17 cellular contexts compared by ENCODE assay signal in the genomic region with DNA sequence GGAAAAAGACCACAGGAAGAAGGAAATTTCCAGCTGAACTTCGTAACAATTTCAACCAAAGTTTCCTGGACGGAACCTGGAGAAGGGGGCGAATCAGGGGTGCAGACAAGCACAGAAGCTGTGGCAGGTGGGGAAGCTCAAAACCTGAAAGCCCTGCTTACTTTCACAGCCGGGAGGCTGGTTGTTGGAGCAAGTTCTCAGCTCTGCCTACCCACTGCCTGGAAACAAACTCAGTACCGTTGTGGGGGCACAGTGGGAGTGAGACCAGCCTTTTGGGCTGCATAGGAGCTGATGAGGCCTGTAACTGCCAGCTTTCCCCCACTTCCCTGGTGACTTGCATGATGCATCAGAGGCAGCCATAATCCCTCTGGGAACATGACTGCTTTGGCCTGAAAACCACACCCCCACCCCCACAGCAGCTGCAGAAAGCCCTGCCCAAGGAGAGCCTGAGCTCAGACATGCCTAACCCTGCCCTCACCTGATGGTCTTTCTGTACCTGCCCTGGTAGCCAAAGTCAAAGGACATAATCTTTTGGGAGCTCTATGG.
A peak's percentile ranks its signal among the peaks of the same experiment; 100 is the strongest.
DNase-seq lines count a peak whose midpoint lies in the region; ATAC-seq and TF ChIP-seq lines count a peak whose summit lies in the region.
"Had no signal": no experiment of that assay in that cellular context is flagged by ENCODE, and none has a peak within 500 bp of the region (broad histone marks: within the 10 kb centered on the region; RNA-seq: fewer than 3 reads in every experiment).

No MANE protein-coding gene starts in this region.

- H3K36me3 Mint-ChIP-seq in H9 (ENCODE audit: insufficient read depth in 1 of 3, low read depth in 3 of 3) (no peaks in the 10 kb centered on the region; a peak in 1 of 7 replicates), endothelial cell (ENCODE audit: low read depth, unreplicated experiment) (no peaks in the 10 kb centered on the region)

- H4K20me1 ChIP-seq in H9 (ENCODE audit: control insufficient read depth, insufficient read depth, insufficient read length) = no peaks in the 10 kb centered on the region

- H3K27ac ChIP-seq in A673 (ENCODE audit: low read depth, low read length, poor library complexity, severe bottlenecking) (no peak overlapping the region), H9 (ENCODE audit: insufficient read length, low read depth, low read length) (no peak overlapping the region), SJCRH30 (no peak overlapping the region), foreskin keratinocyte (no peak overlapping the region)
- H3K27ac ChIP-seq: esophagus muscularis mucosa, pancreas, stomach, vagina had no signal

- H3K4me3 ChIP-seq in A673 (ENCODE audit: low read depth, low read length, poor library complexity, severe bottlenecking) (no peak overlapping the region), SJCRH30 (no peak overlapping the region)
- H3K4me3 ChIP-seq: esophagus muscularis mucosa, mucosa of descending colon, pancreas, smooth muscle cell, stomach, vagina had no signal

- no peak overlapping the region for H4K5ac ChIP-seq in H9 (ENCODE audit: insufficient read length, low read depth, low read length)

- intact Hi-C loops in A673 (cut with micrococcal nuclease; ENCODE audit: unreplicated experiment) = no loop called here

- no peak overlapping the region for H2AK5ac ChIP-seq in H9 (ENCODE audit: insufficient read length, low read length)

- CTCF ChIA-PET in A673 (lab: Charles Lee) = no interaction called here

- no peak overlapping the region for H3K56ac ChIP-seq in H9 (ENCODE audit: insufficient read length, low read depth, low read length)

- H2BK15ac ChIP-seq in H9 (ENCODE audit: low read depth, low read length) = no peak overlapping the region

- no peak overlapping the region for H3T11ph ChIP-seq in H9 (ENCODE audit: low read length)

- no peak overlapping the region for H3K18ac ChIP-seq in H9 (ENCODE audit: insufficient read length, low read depth, low read length)

- H3K27ac Mint-ChIP-seq in H9 = peak overlapping the region in 1 of 3 experiments; percentile 87; a peak in 4 of 7 replicates
- no peak overlapping the region for H3K27ac Mint-ChIP-seq in endothelial cell (ENCODE audit: unreplicated experiment)

- no peak overlapping the region for H4K8ac ChIP-seq in H9 (replicated peaks; ENCODE audit: insufficient read length, low read depth, low read length)

- BruUV-seq in A673 (replicated peaks; lab: Mats Ljungman, UMichigan) = no TSS peak

- H3K4me3 Mint-ChIP-seq in H9 (no peak overlapping the region), endothelial cell (ENCODE audit: unreplicated experiment) (no peak overlapping the region)

- no peak overlapping the region for H2AFZ ChIP-seq in H9 (ENCODE audit: low read length)

- H2BK12ac ChIP-seq in H9 (ENCODE audit: insufficient read length, low read depth, low read length) = no peak overlapping the region

- no peak overlapping the region for H2BK120ac ChIP-seq in H9 (ENCODE audit: low read depth, low read length, poor library complexity, severe bottlenecking)

- no peak overlapping the region for H3K23ac ChIP-seq in H9 (ENCODE audit: insufficient read length, low read depth, low read length)

- H3K14ac ChIP-seq in H9 (ENCODE audit: insufficient read depth, low read length) = no peak overlapping the region

- H3K4me1 Mint-ChIP-seq in H9 = peaks cover 7 to 9% of the 10 kb centered on the region in 2 experiments
- H3K4me1 Mint-ChIP-seq in endothelial cell (ENCODE audit: unreplicated experiment) = no peaks in the 10 kb centered on the region

- peak; percentile 8 for DNase-seq in A673 (ENCODE audit: low spot score)
- peak; percentile 29 for DNase-seq in H9
- peak; percentile 17 to 32 for DNase-seq in SJCRH30
- peak; percentile 61 to 75 for DNase-seq in foreskin keratinocyte
- no peak for DNase-seq in HPDE6-E6E7 (ENCODE audit: extremely low spot score)
- no peak for DNase-seq in endothelial cell (ENCODE audit: low spot score)
- no peak for DNase-seq in UCSD-AML1 (lab: John Stamatoyannopoulos, UW; ENCODE audit: unreplicated experiment)
- DNase-seq: Calu3, hippocampal formation, mucosa of descending colon, NCI-H2107, pancreas, stomach had no signal

- WGBS in H9 (ENCODE audit: extremely low coverage, insufficient read length, low lambda C conversion rate) = no CpG with 5 or more reads among the region's 5 CpGs

- no peak overlapping the region for H3K4me2 ChIP-seq in H9 (ENCODE audit: insufficient read depth, insufficient read length, low read length)
- H3K4me2 ChIP-seq: smooth muscle cell had no signal

- H2BK5ac ChIP-seq in H9 (ENCODE audit: insufficient read length, low read length) = no peak overlapping the region

- H3K23me2 ChIP-seq in H9 (ENCODE audit: insufficient read length, low read depth, low read length, poor library complexity, severe bottlenecking) = no peaks in the 10 kb centered on the region

- no peaks in the 10 kb centered on the region for H3K9me3 ChIP-seq in A673 (ENCODE audit: low read depth, low read length, poor library complexity, severe bottlenecking)
- H3K9me3 ChIP-seq in H9 (ENCODE audit: control insufficient read depth, low read depth, low read length) = no peaks in the 10 kb centered on the region
- no peaks in the 10 kb centered on the region for H3K9me3 ChIP-seq in SJCRH30 (replicated peaks)
- H3K9me3 ChIP-seq: esophagus muscularis mucosa, mucosa of descending colon, pancreas, vagina had no signal

- H2BK20ac ChIP-seq in H9 (ENCODE audit: low read depth, low read length, poor library complexity, severe bottlenecking) = no peak overlapping the region

- H3K36me3 ChIP-seq in A673 (ENCODE audit: insufficient read depth, low read length, poor library complexity, severe bottlenecking) (no peaks in the 10 kb centered on the region), SJCRH30 (no peaks in the 10 kb centered on the region)
- H3K36me3 ChIP-seq: esophagus muscularis mucosa, pancreas, stomach, vagina had no signal

- peak; percentile 96 for ATAC-seq in foreskin keratinocyte
- no peak for ATAC-seq in HG03354 (IDR thresholded peaks at IDR 0.05; ENCODE audit: poor library complexity, severe bottlenecking, unreplicated experiment)
- ATAC-seq: mucosa of descending colon, pancreas had no signal

- H3K4me1 ChIP-seq in A673 (ENCODE audit: insufficient read depth, low read length, poor library complexity, severe bottlenecking) (no peaks in the 10 kb centered on the region), H9 (ENCODE audit: insufficient read depth, low read length) (no peaks in the 10 kb centered on the region), SJCRH30 (no peaks in the 10 kb centered on the region), foreskin keratinocyte (no peaks in the 10 kb centered on the region)
- H3K4me1 ChIP-seq: esophagus muscularis mucosa, pancreas, stomach, vagina had no signal

- H3K4ac ChIP-seq in H9 (ENCODE audit: low read depth, low read length) = no peak overlapping the region

- TF ChIP-seq CTCF in A673 (conservative IDR thresholded peaks at IDR 0.05; ENCODE audit: low read depth, low read length) (no peak), H9 (conservative IDR thresholded peaks at IDR 0.05) (no peak), foreskin keratinocyte (conservative IDR thresholded peaks at IDR 0.05) (no peak), endothelial cell (IDR thresholded peaks at IDR 0.05; ENCODE audit: unreplicated experiment) (no peak)

- H4K91ac ChIP-seq in H9 (ENCODE audit: insufficient read length, low read depth, low read length) = no peak overlapping the region

- H3K79me1 ChIP-seq in H9 (ENCODE audit: insufficient read depth, low read depth, low read length, poor library complexity, severe bottlenecking) = no peaks in the 10 kb centered on the region

- POLR2A ChIA-PET in A673 (lab: Charles Lee; ENCODE audit: low non-redundant PET) = no interaction called here

- no peak overlapping the region for H3K9ac ChIP-seq in H9 (ENCODE audit: extremely low read depth, insufficient read length, low read length)

- H3K79me2 ChIP-seq in H9 (ENCODE audit: insufficient read depth, low read length) = no peaks in the 10 kb centered on the region

- H3K9me3 Mint-ChIP-seq in H9 (no peaks in the 10 kb centered on the region), endothelial cell (ENCODE audit: unreplicated experiment) (no peaks in the 10 kb centered on the region)

- H3K27me3 Mint-ChIP-seq in H9 (ENCODE audit: low read depth) (no peaks in the 10 kb centered on the region), endothelial cell (ENCODE audit: unreplicated experiment) (peaks cover 5% of the 10 kb centered on the region)

- no peaks in the 10 kb centered on the region for H3K27me3 ChIP-seq in A673 (replicated peaks; ENCODE audit: insufficient read depth, low read depth, low read length, poor library complexity)
- no peaks in the 10 kb centered on the region for H3K27me3 ChIP-seq in H9 (ENCODE audit: insufficient read depth, low read length)
- no peaks in the 10 kb centered on the region for H3K27me3 ChIP-seq in SJCRH30
- no peaks in the 10 kb centered on the region for H3K27me3 ChIP-seq in foreskin keratinocyte
- H3K27me3 ChIP-seq: esophagus muscularis mucosa, pancreas, stomach, vagina had no signal

Comparison
In these comparisons a context has a peak if more than half of its experiments do, and no peak if none do; other contexts are left out.
1. DNase-seq: peak in A673 (single experiment), H9 (single experiment), SJCRH30 (2 of 2) and foreskin keratinocyte (2 of 2); none in HPDE6-E6E7 (single experiment), endothelial cell (single experiment) and UCSD-AML1 (single experiment).